1 cellular context compared by ENCODE assay signal in the genomic region with DNA sequence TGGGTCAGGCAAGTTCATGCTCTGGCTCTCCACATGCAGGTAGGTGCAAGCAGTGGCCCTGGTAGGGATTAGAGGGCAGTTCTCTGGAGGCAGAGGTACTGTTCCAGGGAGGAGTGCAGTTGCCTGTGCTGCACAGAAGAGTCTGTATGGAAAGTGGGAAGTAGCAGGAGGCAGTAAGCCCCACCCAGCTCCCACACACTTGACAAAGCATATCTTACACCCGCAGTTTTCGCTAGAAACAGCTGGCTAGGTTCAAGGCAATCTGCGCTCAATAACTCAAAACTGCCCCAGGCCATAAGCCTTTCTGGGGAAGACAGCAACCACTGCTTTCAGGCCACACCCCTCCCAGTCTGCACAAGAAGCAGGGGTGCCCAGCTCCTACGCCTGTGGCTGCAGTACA.
TF ChIP-seq lines count a peak whose summit lies in the region.

No MANE protein-coding gene starts in this region.

TF ChIP-seq in H1, 55 proteins besides CTCF, POLR2A, EP300 and RAD21:
- TF ChIP-seq, protein P1, sequence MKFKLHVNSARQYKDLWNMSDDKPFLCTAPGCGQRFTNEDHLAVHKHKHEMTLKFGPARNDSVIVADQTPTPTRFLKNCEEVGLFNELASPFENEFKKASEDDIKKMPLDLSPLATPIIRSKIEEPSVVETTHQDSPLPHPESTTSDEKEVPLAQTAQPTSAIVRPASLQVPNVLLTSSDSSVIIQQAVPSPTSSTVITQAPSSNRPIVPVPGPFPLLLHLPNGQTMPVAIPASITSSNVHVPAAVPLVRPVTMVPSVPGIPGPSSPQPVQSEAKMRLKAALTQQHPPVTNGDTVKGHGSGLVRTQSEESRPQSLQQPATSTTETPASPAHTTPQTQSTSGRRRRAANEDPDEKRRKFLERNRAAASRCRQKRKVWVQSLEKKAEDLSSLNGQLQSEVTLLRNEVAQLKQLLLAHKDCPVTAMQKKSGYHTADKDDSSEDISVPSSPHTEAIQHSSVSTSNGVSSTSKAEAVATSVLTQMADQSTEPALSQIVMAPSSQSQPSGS (IDR thresholded peaks at IDR 0.05; ENCODE audit: low read length): no peak
- TF ChIP-seq TBP (IDR thresholded peaks at IDR 0.05; ENCODE audit: low read depth, low read length) (no peak), SP2 (IDR thresholded peaks at IDR 0.05; ENCODE audit: low read length) (no peak), CBX5 (IDR thresholded peaks at IDR 0.05; ENCODE audit: low read depth, low read length) (no peak), JUN (IDR thresholded peaks at IDR 0.05; ENCODE audit: low read depth, low read length) (no peak)
- TF ChIP-seq, protein P2, sequence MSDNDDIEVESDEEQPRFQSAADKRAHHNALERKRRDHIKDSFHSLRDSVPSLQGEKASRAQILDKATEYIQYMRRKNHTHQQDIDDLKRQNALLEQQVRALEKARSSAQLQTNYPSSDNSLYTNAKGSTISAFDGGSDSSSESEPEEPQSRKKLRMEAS (IDR thresholded peaks at IDR 0.05): no peak
